In genomic region chr22:44846726-44847275, GRCh38 we compare ENCODE assay signal across 10 cellular contexts.
"Had no signal": no experiment of that assay in that cellular context is flagged by ENCODE, and none has a peak within 500 bp of the region (broad histone marks: within the 10 kb centered on the region; RNA-seq: fewer than 3 reads in every experiment).

No MANE protein-coding gene starts in this region.

- H3K4me3 ChIP-seq: GM23248, HAP-1 had no signal

- H3K27ac Mint-ChIP-seq: HFFc6, IgD-negative memory B cell had no signal

- FAIRE-seq: H54, HepG2 had no signal

- ATAC-seq: HCT116, HepG2 had no signal

- DNase-seq: GM23248, GOT3, HFFc6, KBM-7 had no signal

- H3K4me3 Mint-ChIP-seq: HFFc6, IgD-negative memory B cell had no signal

- H3K9ac ChIP-seq: GM23248 had no signal

- H3K9me3 ChIP-seq: HAP-1 had no signal

- H3K4me1 ChIP-seq: HAP-1 had no signal

- H3K36me3 ChIP-seq: HAP-1 had no signal

- H3K4me1 Mint-ChIP-seq: IgD-negative memory B cell had no signal

- H3K27ac ChIP-seq: GM23248, HL-60 had no signal

- H2AFZ ChIP-seq: GM23248 had no signal
